In genomic region chr6:33806795-33807194, GRCh38 we compare ENCODE assay signal across 1 cellular context.
TF ChIP-seq lines count a peak whose summit lies in the region.

No MANE protein-coding gene starts in this region.

TF ChIP-seq in H1, 55 proteins besides CTCF, POLR2A, EP300 and RAD21:
- 0 out of 2 replicates have a peak, but pooled peaks have one; percentile 19 for TF ChIP-seq E2F6 (IDR thresholded peaks at IDR 0.05)
- TF ChIP-seq JUN (IDR thresholded peaks at IDR 0.05; ENCODE audit: low read depth, low read length), result no peak
